In the genomic region with DNA sequence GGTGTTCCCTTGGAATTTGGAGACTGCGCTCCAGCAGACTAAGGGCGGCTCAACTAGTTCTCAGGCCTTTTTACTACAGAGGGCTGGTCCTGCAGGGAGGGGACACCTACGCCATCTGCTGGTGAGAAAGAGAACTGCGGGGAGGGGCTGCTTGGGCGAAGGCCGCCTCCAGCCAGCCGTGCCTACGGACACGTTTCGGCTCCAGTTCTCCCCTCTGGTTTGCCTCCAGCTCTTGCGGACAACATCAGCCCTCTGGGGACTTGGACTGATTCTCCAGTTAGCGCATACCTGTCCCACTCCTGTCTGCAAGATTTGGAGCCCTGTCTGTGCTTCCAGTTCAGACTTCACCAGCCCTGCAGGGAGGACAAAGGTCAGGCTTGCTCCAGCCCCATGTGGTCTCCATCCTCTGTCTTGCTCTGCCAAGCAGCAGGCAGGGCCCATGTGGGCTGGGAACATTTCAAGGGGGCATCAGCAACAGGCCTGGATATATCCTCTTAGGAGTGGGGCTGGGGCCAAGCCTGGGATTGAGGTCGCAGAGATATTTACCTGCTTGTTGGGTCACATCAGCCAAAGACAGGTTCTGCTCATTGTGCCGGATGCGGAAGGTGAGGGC, we compare ENCODE assay signal across 8 cellular contexts. TPM values are rescaled to one million over a fixed set of nuclear protein-coding genes. Genes with fewer than 3 reads are reported as not detected.
A peak's percentile ranks its signal among the peaks of the same experiment; 100 is the strongest.
DNase-seq lines count a peak whose midpoint lies in the region; ATAC-seq and TF ChIP-seq lines count a peak whose summit lies in the region.

No MANE protein-coding gene starts in this region.

- TF ChIP-seq CTCF in GM12873 (IDR thresholded peaks at IDR 0.05; ENCODE audit: insufficient read depth, low read depth, low read length, missing control alignments) (peak; percentile 99), activated B cell treated with CpG ODN at 0.5 μM for 24 hours (IDR thresholded peaks at IDR 0.05) (peak; percentile 67), cardiac fibroblast (IDR thresholded peaks at IDR 0.05; ENCODE audit: low read depth, low read length) (peak; percentile 99)

- ATAC-seq in HG02973 (IDR thresholded peaks at IDR 0.05; ENCODE audit: unreplicated experiment) (peak; percentile 46), activated B cell treated with CpG ODN at 0.5 μM for 24 hours (ENCODE audit: low read depth) (peak; percentile 70), HG03469 (IDR thresholded peaks at IDR 0.05; ENCODE audit: unreplicated experiment) (no peak)

- POLR2A ChIA-PET in activated B cell treated with CpG ODN at 0.5 μM for 24 hours (lab: Charles Lee): interaction anchor here (10.1 kb wide), 1 partner anchor 19 kb away, joined by 138 read pairs; a partner anchor contains a TSS

- CTCF ChIA-PET in activated B cell treated with CpG ODN at 0.5 μM for 24 hours (lab: Charles Lee): interaction anchor here (0.7 to 4.6 kb wide), 9 partner anchors 12 to 241 kb away, joined by 3 to 43 read pairs (median 5); a partner anchor contains a TSS

- DNase-seq in NCI-H226 (peak; percentile 50), activated B cell treated with CpG ODN at 0.5 μM for 24 hours (peak; percentile 84), cardiac fibroblast (ENCODE audit: low read depth in 2 of 2) (peak; percentile 84 to 86), kidney glomerular epithelial cell (lab: John Stamatoyannopoulos, UW) (peak; percentile 50)
- DNase-seq in stimulated activated CD4-positive, alpha-beta T cell treated with anti-CD3 and anti-CD28 coated beads, Interleukin-2, amount 100 ng/mL, for 4 hours (ENCODE audit: low read depth): peak; percentile 76

- no peaks in the 10 kb centered on the region for H3K9me3 Mint-ChIP-seq in activated B cell treated with CpG ODN at 0.5 μM for 24 hours

- intact Hi-C loops in activated B cell treated with CpG ODN at 0.5 μM for 24 hours (cut with micrococcal nuclease): loop anchor here (1.0 to 5.0 kb wide), 6 partner anchors 123 to 447 kb away; a partner anchor contains a TSS

- H3K4me3 ChIP-seq in cardiac fibroblast (replicated peaks in 1 of 2; ENCODE audit: low read depth in 2 of 2, low read length in 2 of 2): no peak overlapping the region

- H3K4me3 Mint-ChIP-seq in activated B cell treated with CpG ODN at 0.5 μM for 24 hours: no peak overlapping the region

- no peaks in the 10 kb centered on the region for H3K36me3 Mint-ChIP-seq in activated B cell treated with CpG ODN at 0.5 μM for 24 hours (ENCODE audit: low read depth)

- peaks cover 33% of the 10 kb centered on the region for H3K27me3 Mint-ChIP-seq in activated B cell treated with CpG ODN at 0.5 μM for 24 hours

- H3K4me1 Mint-ChIP-seq in activated B cell treated with CpG ODN at 0.5 μM for 24 hours: peaks cover 22% of the 10 kb centered on the region

- H3K27ac Mint-ChIP-seq in activated B cell treated with CpG ODN at 0.5 μM for 24 hours: no peak overlapping the region

RNA-seq across cellular contexts. Expression of a gene that starts 10.3 kb away (rescaled TPM):
- not detected in 2 replicates for total RNA-seq in activated B cell treated with CpG ODN at 0.5 μM for 24 hours

RNA-seq across cellular contexts. Expression of a gene that starts 19.7 kb away (rescaled TPM):
- total RNA-seq in activated B cell treated with CpG ODN at 0.5 μM for 24 hours: 59.0 and 71.1 TPM in 2 replicates

RNA-seq across cellular contexts. Expression of a gene that starts 33.7 kb away (rescaled TPM):
- not detected in 2 replicates for total RNA-seq in activated B cell treated with CpG ODN at 0.5 μM for 24 hours

RNA-seq across cellular contexts. Expression of a gene that starts 45.1 kb away (rescaled TPM):
- 184 and 192 TPM in 2 replicates for total RNA-seq in activated B cell treated with CpG ODN at 0.5 μM for 24 hours

RNA-seq across cellular contexts. Expression of a gene that starts 45.8 kb away (rescaled TPM):
- 0.20 TPM in 1 of 2 replicates, not detected in the other for total RNA-seq in activated B cell treated with CpG ODN at 0.5 μM for 24 hours
